Comparison of ENCODE assay signal across 29 cellular contexts in the genomic region with DNA sequence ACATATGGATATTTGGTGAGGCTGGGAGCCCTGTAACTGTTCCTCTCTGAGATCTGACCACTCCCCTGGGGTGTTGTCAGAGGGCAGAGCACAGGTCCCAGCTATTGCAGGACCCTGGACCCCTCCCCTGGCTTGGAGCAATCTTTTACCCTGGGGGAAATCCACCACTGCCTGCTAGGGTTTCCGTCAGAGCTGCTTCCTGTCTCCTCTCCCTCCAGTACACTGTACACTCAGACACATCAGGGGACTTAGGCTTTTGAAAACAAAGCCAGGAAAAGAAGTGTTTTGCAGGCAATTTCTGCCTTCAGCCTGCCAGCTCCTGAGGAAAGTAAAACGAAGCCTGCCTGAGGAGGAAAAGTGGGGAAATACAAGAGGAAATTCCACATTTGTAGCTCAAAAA.
"Had no signal": no experiment of that assay in that cellular context is flagged by ENCODE, and none has a peak within 500 bp of the region (broad histone marks: within the 10 kb centered on the region; RNA-seq: fewer than 3 reads in every experiment).

No MANE protein-coding gene starts in this region.

- H3K4me3 ChIP-seq: gastroesophageal sphincter, left lung, psoas muscle, right atrium auricular region, thoracic aorta had no signal

- H3K4me1 ChIP-seq: parathyroid adenoma, right atrium auricular region had no signal

- H3K36me3 ChIP-seq: brain microvascular endothelial cell, left lung, right atrium auricular region, thoracic aorta had no signal

- H3K9me3 ChIP-seq: gastroesophageal sphincter, psoas muscle, right atrium auricular region, thoracic aorta had no signal

- H3K27me3 Mint-ChIP-seq: activated CD4-positive, alpha-beta memory T cell treated with anti-CD3 and anti-CD28 coated beads, Interleukin-2, amount 10 ng/mL, durations not matched to agents 7 days and 5 days; activated CD4-positive, alpha-beta T cell treated with anti-CD3 and anti-CD28 coated beads, Interleukin-2, amount 10 ng/mL, durations not matched to agents 7 days and 5 days; activated T-cell treated with anti-CD3 and anti-CD28 coated beads, Interleukin-2, amount 50 U/mL, for 24 hours; dendritic cell treated with granulocyte-macrophage colony-stimulating factor and Interleukin-4, amounts not matched to agents 40 ng/mL and 50 ng/mL, for 4 days; stimulated activated naive CD8-positive, alpha-beta T cell treated with anti-CD3 and anti-CD28 coated beads, Interleukin-15, Interleukin-2, amounts not matched to agents 100 ng/mL and 50 ng/mL, for 24 hours had no signal

- H3K27ac ChIP-seq: brain microvascular endothelial cell, gastroesophageal sphincter, left lung, parathyroid adenoma, psoas muscle, right atrium auricular region, thoracic aorta had no signal

- ATAC-seq: activated CD4-positive, CD25-positive, alpha-beta regulatory T cell treated with anti-CD3 and anti-CD28 coated beads, Interleukin-2, amount 50 U/mL, for 24 hours; gastroesophageal sphincter; left lung; naive thymus-derived CD4-positive, alpha-beta T cell; psoas muscle had no signal

- H3K4me3 Mint-ChIP-seq: activated CD4-positive, alpha-beta memory T cell treated with anti-CD3 and anti-CD28 coated beads, Interleukin-2, amount 10 ng/mL, durations not matched to agents 7 days and 5 days; activated CD4-positive, alpha-beta T cell treated with anti-CD3 and anti-CD28 coated beads, Interleukin-2, amount 10 ng/mL, durations not matched to agents 7 days and 5 days; activated T-cell treated with anti-CD3 and anti-CD28 coated beads, Interleukin-2, amount 50 U/mL, for 24 hours; dendritic cell treated with granulocyte-macrophage colony-stimulating factor and Interleukin-4, amounts not matched to agents 40 ng/mL and 50 ng/mL, for 4 days; mesothelial cell of epicardium; naive thymus-derived CD4-positive, alpha-beta T cell; neural crest cell; stimulated activated naive CD8-positive, alpha-beta T cell treated with anti-CD3 and anti-CD28 coated beads, Interleukin-15, Interleukin-2, amounts not matched to agents 100 ng/mL and 50 ng/mL, for 24 hours; T-helper 2 cell treated with Interferon-gamma antibody and Interleukin-4, amounts not matched to agents 5 μg/mL and 100 μg/mL, for 36 hours had no signal

- H3K27ac Mint-ChIP-seq: activated CD4-positive, alpha-beta memory T cell treated with anti-CD3 and anti-CD28 coated beads, Interleukin-2, amount 10 ng/mL, durations not matched to agents 7 days and 5 days; activated CD4-positive, alpha-beta T cell treated with anti-CD3 and anti-CD28 coated beads, Interleukin-2, amount 10 ng/mL, durations not matched to agents 7 days and 5 days; activated T-cell treated with anti-CD3 and anti-CD28 coated beads, Interleukin-2, amount 50 U/mL, for 24 hours; dendritic cell treated with granulocyte-macrophage colony-stimulating factor and Interleukin-4, amounts not matched to agents 40 ng/mL and 50 ng/mL, for 4 days; mesothelial cell of epicardium; stimulated activated naive CD8-positive, alpha-beta T cell treated with anti-CD3 and anti-CD28 coated beads, Interleukin-15, Interleukin-2, amounts not matched to agents 100 ng/mL and 50 ng/mL, for 24 hours; T-helper 2 cell treated with Interferon-gamma antibody and Interleukin-4, amounts not matched to agents 5 μg/mL and 100 μg/mL, for 36 hours had no signal

- H3K9me3 Mint-ChIP-seq: neural crest cell had no signal

- H3K4me1 Mint-ChIP-seq: mesothelial cell of epicardium had no signal

- DNase-seq: activated CD4-positive, alpha-beta memory T cell treated with anti-CD3 and anti-CD28 coated beads, Interleukin-2, amount 10 ng/mL, durations not matched to agents 7 days and 5 days; activated CD4-positive, alpha-beta T cell treated with anti-CD3 and anti-CD28 coated beads, Interleukin-2, amount 10 ng/mL, durations not matched to agents 7 days and 5 days; activated CD8-positive, alpha-beta memory T cell treated with anti-CD3 and anti-CD28 coated beads, Interleukin-2, amount 50 U/mL, for 48 hours; activated gamma-delta T cell; activated naive CD4-positive, alpha-beta T cell treated with anti-CD3 and anti-CD28 coated beads, Interleukin-2, amount 50 U/mL, for 16 hours; activated T-cell treated with anti-CD3 and anti-CD28 coated beads, Interleukin-2, amount 50 U/mL, for 24 hours; amniotic stem cell; brain microvascular endothelial cell; caudate nucleus; effector CD4-positive, alpha-beta T cell; head of caudate nucleus; kidney glomerular epithelial cell; left lung; naive thymus-derived CD4-positive, alpha-beta T cell; nucleus accumbens; psoas muscle; stimulated activated CD4-positive, alpha-beta T cell treated with anti-CD3 and anti-CD28 coated beads, Interleukin-4, amount 100 ng/mL, for 1 hour; T-helper 1 cell; trophoblast cell had no signal

- H3K27me3 ChIP-seq: brain microvascular endothelial cell, gastroesophageal sphincter, left lung, right atrium auricular region had no signal

- H3K9ac ChIP-seq: parathyroid adenoma had no signal
